17 cellular contexts compared by ENCODE assay signal in genomic region chr12:123942911-123943648, GRCh38. TPM values are rescaled to one million over a fixed set of nuclear protein-coding genes. Genes with fewer than 3 reads are reported as not detected.
A peak's percentile ranks its signal among the peaks of the same experiment; 100 is the strongest.
DNase-seq lines count a peak whose midpoint lies in the region; ATAC-seq and TF ChIP-seq lines count a peak whose summit lies in the region.
"Had no signal": no experiment of that assay in that cellular context is flagged by ENCODE, and none has a peak within 500 bp of the region (broad histone marks: within the 10 kb centered on the region; RNA-seq: fewer than 3 reads in every experiment).

No MANE protein-coding gene starts in this region.

- in situ Hi-C loops in GM23248 (cut with MboI), result no loop called here

- TF ChIP-seq POLR2A in sigmoid colon (IDR thresholded peaks at IDR 0.05), result no peak

- H3K27me3 ChIP-seq in GM23248 (replicated peaks; ENCODE audit: insufficient read depth) (no peaks in the 10 kb centered on the region), smooth muscle cell (ENCODE audit: low read depth) (no peaks in the 10 kb centered on the region), sigmoid colon (no peaks in the 10 kb centered on the region)
- H3K27me3 ChIP-seq: left lung, stomach had no signal

- H3K9me2 ChIP-seq in GM23248 (ENCODE audit: insufficient read depth), result no peaks in the 10 kb centered on the region

- peaks cover 7% of the 10 kb centered on the region for H3K4me1 ChIP-seq in GM23248 (ENCODE audit: insufficient read depth)
- H3K4me1 ChIP-seq in smooth muscle cell (ENCODE audit: low read depth), result peaks cover 7% of the 10 kb centered on the region
- peaks cover 0 to 9% (median 4%) of the 10 kb centered on the region in 4 donors for H3K4me1 ChIP-seq in sigmoid colon

- H3K4me3 ChIP-seq in GM23248, result no peak overlapping the region
- no peak overlapping the region for H3K4me3 ChIP-seq in smooth muscle cell
- no peak overlapping the region for H3K4me3 ChIP-seq in sigmoid colon
- H3K4me3 ChIP-seq: left lung, stomach had no signal

- H3K79me2 ChIP-seq in GM23248 (ENCODE audit: insufficient read depth) (no peaks in the 10 kb centered on the region), smooth muscle cell (ENCODE audit: low read depth) (no peaks in the 10 kb centered on the region)

- H3K4me2 ChIP-seq in GM23248 (ENCODE audit: unreplicated experiment) (peak overlapping the region; percentile 59), smooth muscle cell (peak overlapping the region; percentile 65)

- intact Hi-C loops in sigmoid colon (cut with DNase I), result no loop called here

- TF ChIP-seq CTCF in smooth muscle cell (IDR thresholded peaks at IDR 0.05; ENCODE audit: borderline replicate concordance, insufficient read depth, poor library complexity, severe bottlenecking) (no peak), sigmoid colon (IDR thresholded peaks at IDR 0.05) (no peak)

- H3F3A ChIP-seq in GM23248 (ENCODE audit: insufficient read depth) (peaks cover 14% of the 10 kb centered on the region), smooth muscle cell (ENCODE audit: low read depth) (peaks cover 13% of the 10 kb centered on the region)

- H2AFZ ChIP-seq in GM23248, result no peak overlapping the region
- no peak overlapping the region for H2AFZ ChIP-seq in smooth muscle cell (ENCODE audit: low read depth)

- no peak for DNase-seq in GM23248
- peak; percentile 84 for DNase-seq in fibroblast of peridontal ligament (ENCODE audit: extremely low read depth)
- DNase-seq in smooth muscle cell (lab: John Stamatoyannopoulos, UW; ENCODE audit: unreplicated experiment), result no peak
- DNase-seq in sigmoid colon, result no peak
- DNase-seq: activated CD4-positive, alpha-beta T cell treated with anti-CD3 and anti-CD28 coated beads, Interleukin-2, amount 10 ng/mL, durations not matched to agents 7 days and 5 days; activated T-cell treated with anti-CD3 and anti-CD28 coated beads, Interleukin-2, amount 50 U/mL, for 4 hours; CD4-positive, CD25-positive, alpha-beta regulatory T cell; DND-41; Kasumi-1; NCI-H146; NCI-H510A; stomach; T-helper 9 cell had no signal

- H4K20me1 ChIP-seq in GM23248 (ENCODE audit: insufficient read depth) (no peaks in the 10 kb centered on the region), smooth muscle cell (ENCODE audit: low read depth) (peaks cover 31% of the 10 kb centered on the region)

- H3K36me3 ChIP-seq in GM23248 (ENCODE audit: low read depth), result peaks cover 8% of the 10 kb centered on the region
- no peaks in the 10 kb centered on the region for H3K36me3 ChIP-seq in smooth muscle cell (ENCODE audit: low read depth)
- H3K36me3 ChIP-seq in sigmoid colon, result peaks cover 17 to 65% (median 29%) of the 10 kb centered on the region in 4 donors

- no peak for TF ChIP-seq EP300 in sigmoid colon (IDR thresholded peaks at IDR 0.05)

- peak overlapping the region; percentile 59 for H3K27ac ChIP-seq in GM23248
- peak overlapping the region; percentile 77 for H3K27ac ChIP-seq in angular gyrus (ENCODE audit: low read depth, low read length)
- H3K27ac ChIP-seq in smooth muscle cell (ENCODE audit: low read depth), result peak overlapping the region; percentile 85
- no peak overlapping the region for H3K27ac ChIP-seq in sigmoid colon
- H3K27ac ChIP-seq: left lung, stomach had no signal

- no peaks in the 10 kb centered on the region for H3K9me3 ChIP-seq in GM23248 (ENCODE audit: low read depth)
- no peaks in the 10 kb centered on the region for H3K9me3 ChIP-seq in smooth muscle cell (replicated peaks; ENCODE audit: low read depth)
- peaks cover 0 to 5% (median 2%) of the 10 kb centered on the region in 4 donors for H3K9me3 ChIP-seq in sigmoid colon

- H3K9ac ChIP-seq in GM23248 (peak overlapping the region; percentile 46), smooth muscle cell (ENCODE audit: low read depth) (peak overlapping the region; percentile 9)

- WGBS in GM23248 (ENCODE audit: low coverage in 1 of 2, low lambda C conversion rate in 2 of 2, missing lambda C conversion rate in 2 of 2), 2 experiments, result 92 to 93% methylated on average over 16 of the region's 16 CpGs
- 93% methylated on average over 16 of the region's 16 CpGs for WGBS in smooth muscle cell (ENCODE audit: low lambda C conversion rate)
- WGBS in sigmoid colon, 2 donors, result 96 to 97% methylated on average over 16 of the region's 16 CpGs

- ATAC-seq in GM19351 (IDR thresholded peaks at IDR 0.05; ENCODE audit: unreplicated experiment), result no peak
- ATAC-seq in HG03442 (IDR thresholded peaks at IDR 0.05; ENCODE audit: unreplicated experiment), result no peak
- ATAC-seq: activated T-cell treated with anti-CD3 and anti-CD28 coated beads, Interleukin-2, amount 50 U/mL, for 4 hours; left lung had no signal

RNA-seq across cellular contexts. Expression of gene CCDC92, which starts 29.6 kb away (rescaled TPM):
- total RNA-seq in GM23248 (2014; rRNA removed; shearing (Covaris generic)), result 13.2 and 20.3 TPM in 2 replicates
- polyA plus RNA-seq in GM23248 (2016; fragmentation: Nextera tagmentation; extraction: Ambion mirVana) (49.5 and 54.7 TPM in 2 replicates), smooth muscle cell (60.7 and 68.2 TPM in 2 replicates), sigmoid colon (10 to 100 TPM; 18.5 to 24.0 (median 20.7) TPM)
- total RNA-seq in smooth muscle cell (14.8 and 17.4 TPM in 2 replicates), sigmoid colon (10 to 100 TPM; 20.7 to 54.0 (median 29.1) TPM)

RNA-seq across cellular contexts. Expression of gene ZNF664, which starts 29.9 kb away (rescaled TPM):
- total RNA-seq in GM23248 (2014; rRNA removed; shearing (Covaris generic)), result 29.1 and 36.3 TPM in 2 replicates
- polyA plus RNA-seq in GM23248 (2016; fragmentation: Nextera tagmentation; extraction: Ambion mirVana) (10.7 and 11.3 TPM in 2 replicates), smooth muscle cell (6.4 and 8.1 TPM in 2 replicates), sigmoid colon (10 to 100 TPM; 45.0 to 74.0 (median 62.5) TPM)
- total RNA-seq in smooth muscle cell (39.2 and 47.7 TPM in 2 replicates), sigmoid colon (10 to 100 TPM; 43.4 to 71.7 (median 57.2) TPM)

Comparison
In these comparisons a context has a peak if more than half of its experiments do, and no peak if none do; other contexts are left out.
1. H3K27ac ChIP-seq: peak in GM23248 (single experiment), angular gyrus (single experiment) and smooth muscle cell (single experiment); none in sigmoid colon (0 of 4).